ENCODE assay signal across 20 cellular contexts in the genomic region with DNA sequence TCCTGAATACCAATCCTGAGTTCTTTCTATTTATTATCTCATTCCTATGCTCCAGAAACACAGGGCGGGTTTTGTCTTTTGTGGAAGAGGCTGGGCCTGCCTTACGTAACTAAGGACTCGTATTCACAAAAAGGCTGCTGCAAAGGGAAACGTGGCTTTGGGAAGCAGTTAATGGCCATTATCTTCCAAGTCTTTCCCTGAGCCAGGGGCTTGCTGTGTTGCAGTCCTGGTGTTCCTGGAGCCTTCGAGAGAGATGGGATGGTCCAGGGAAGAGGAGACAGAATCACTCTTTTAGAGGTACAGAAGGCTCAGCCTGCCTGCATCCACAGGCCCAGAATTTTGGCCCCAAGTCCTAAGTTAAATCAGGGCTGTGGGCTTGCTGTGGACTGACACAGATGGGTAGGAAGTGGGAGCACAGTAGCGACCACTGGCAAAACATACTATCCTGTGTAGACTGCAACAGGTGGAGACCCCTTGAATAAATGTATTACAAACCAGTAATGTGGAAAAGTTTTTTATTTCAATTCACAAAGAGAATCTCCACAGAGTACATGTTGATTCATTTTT.
A peak's percentile ranks its signal among the peaks of the same experiment; 100 is the strongest.
DNase-seq lines count a peak whose midpoint lies in the region; ATAC-seq, FAIRE-seq and TF ChIP-seq lines count a peak whose summit lies in the region.
"Had no signal": no experiment of that assay in that cellular context is flagged by ENCODE, and none has a peak within 500 bp of the region (broad histone marks: within the 10 kb centered on the region; RNA-seq: fewer than 3 reads in every experiment).

No MANE protein-coding gene starts in this region.

- peaks cover 4% of the 10 kb centered on the region for H3F3A ChIP-seq in PC-3 (ENCODE audit: low read length, unreplicated experiment)

- H3K4me2 ChIP-seq in PC-3 (ENCODE audit: low read length) (peak overlapping the region; percentile 78), hepatocyte (no peak overlapping the region)

- H4K20me1 ChIP-seq in PC-3 (ENCODE audit: low read length) (no peaks in the 10 kb centered on the region), hepatocyte (ENCODE audit: insufficient read depth, poor library complexity, severe bottlenecking) (no peaks in the 10 kb centered on the region)

- H3K9me2 ChIP-seq in PC-3 (replicated peaks; ENCODE audit: low read length) (no peaks in the 10 kb centered on the region), hepatocyte (replicated peaks; ENCODE audit: insufficient read depth) (no peaks in the 10 kb centered on the region)

- H3K9me3 ChIP-seq in HEK293 (ENCODE audit: control insufficient read depth, insufficient read depth, low read depth, low read length) (no peaks in the 10 kb centered on the region), PC-3 (ENCODE audit: low read length) (no peaks in the 10 kb centered on the region), hepatocyte (ENCODE audit: low read depth) (no peaks in the 10 kb centered on the region), small intestine (ENCODE audit: control insufficient read depth, low read depth) (no peaks in the 10 kb centered on the region)

- no peak overlapping the region for H3K4me3 Mint-ChIP-seq in CD14-positive monocyte
- H3K4me3 Mint-ChIP-seq: CD4-positive, CD25-positive, alpha-beta regulatory T cell; CD8-positive, alpha-beta T cell had no signal

- FAIRE-seq in small intestine (lab: Jason Lieb, UNC): no peak
- FAIRE-seq: D721Med, GM12878, GM19239, H1 had no signal

- no peak for TF ChIP-seq CTCF in HEK293 (tag by site-specific recombination; IDR thresholded peaks at IDR 0.05)
- no peak for TF ChIP-seq CTCF in PC-3 (conservative IDR thresholded peaks at IDR 0.05; ENCODE audit: low read depth, low read length)
- TF ChIP-seq CTCF in hepatocyte (IDR thresholded peaks at IDR 0.05; ENCODE audit: poor library complexity): no peak
- TF ChIP-seq CTCF in CD14-positive monocyte (IDR thresholded peaks at IDR 0.05): no peak

- H3K36me3 ChIP-seq in HEK293 (ENCODE audit: control insufficient read depth in 2 of 2, insufficient read depth in 1 of 2, low read length in 2 of 2): no peaks in the 10 kb centered on the region
- no peaks in the 10 kb centered on the region for H3K36me3 ChIP-seq in PC-3 (ENCODE audit: low read depth, low read length)
- H3K36me3 ChIP-seq in hepatocyte (replicated peaks; ENCODE audit: insufficient read depth, low read depth): no peaks in the 10 kb centered on the region
- no peaks in the 10 kb centered on the region for H3K36me3 ChIP-seq in small intestine (ENCODE audit: control insufficient read depth in 2 of 2, insufficient read depth in 2 of 2, low read length in 2 of 2)

- 87% methylated on average over 6 of the region's 6 CpGs for WGBS in hepatocyte (ENCODE audit: low lambda C conversion rate, missing lambda C conversion rate)
- WGBS in small intestine, 3 donors: 77 to 83% (median 79%) methylated on average over 6 of the region's 6 CpGs

- peaks cover 0 to 2% (median 0%) of the 10 kb centered on the region in 3 donors for H3K27me3 Mint-ChIP-seq in CD14-positive monocyte (ENCODE audit: low read depth in 3 of 3)
- H3K27me3 Mint-ChIP-seq: CD4-positive, CD25-positive, alpha-beta regulatory T cell had no signal

- POLR2A ChIA-PET in HEK293 (lab: Yijun Ruan, JAX): no interaction called here
- POLR2A ChIA-PET in PC-3 (lab: Charles Lee; ENCODE audit: unreplicated experiment): interaction anchor here (0.5 to 0.9 kb wide), 2 partner anchors 20 to 137 kb away, joined by 3 read pairs; no protein-coding TSS in a partner anchor

- H3K4me1 Mint-ChIP-seq in CD14-positive monocyte: no peaks in the 10 kb centered on the region
- H3K4me1 Mint-ChIP-seq: CD4-positive, CD25-positive, alpha-beta regulatory T cell had no signal

- no peak overlapping the region for H3K27ac Mint-ChIP-seq in CD14-positive monocyte
- H3K27ac Mint-ChIP-seq: CD4-positive, CD25-positive, alpha-beta regulatory T cell; CD8-positive, alpha-beta T cell had no signal

- H3K9ac ChIP-seq in PC-3 (ENCODE audit: low read length): peak overlapping the region; percentile 97
- H3K9ac ChIP-seq: GM23248 had no signal

- no peaks in the 10 kb centered on the region for H3K27me3 ChIP-seq in PC-3 (ENCODE audit: low read length)
- H3K27me3 ChIP-seq in hepatocyte: no peaks in the 10 kb centered on the region
- H3K27me3 ChIP-seq in small intestine (ENCODE audit: control insufficient read depth in 2 of 2, insufficient read depth in 2 of 2, low read length in 2 of 2): no peaks in the 10 kb centered on the region

- BruUV-seq in PC-3 (replicated peaks; lab: Mats Ljungman, UMichigan): TSS peak; percentile 42

- H3K79me2 ChIP-seq in PC-3 (ENCODE audit: low read length) (no peaks in the 10 kb centered on the region), hepatocyte (no peaks in the 10 kb centered on the region)

- H3K27ac ChIP-seq in HEK293 (ENCODE audit: extremely low read depth, low read depth, low read length) (no peak overlapping the region), PC-3 (ENCODE audit: low read length) (peak overlapping the region; percentile 100), hepatocyte (peak overlapping the region; percentile 75), small intestine (ENCODE audit: low read depth in 1 of 2, low read length in 1 of 2) (no peak overlapping the region)
- H3K27ac ChIP-seq: GM23248 had no signal

- no peaks in the 10 kb centered on the region for H3K36me3 Mint-ChIP-seq in CD14-positive monocyte
- H3K36me3 Mint-ChIP-seq: CD4-positive, CD25-positive, alpha-beta regulatory T cell; CD8-positive, alpha-beta T cell had no signal

- no peaks in the 10 kb centered on the region for H3K4me1 ChIP-seq in HEK293 (ENCODE audit: control insufficient read depth, insufficient read depth, low read length)
- peaks cover 37% of the 10 kb centered on the region for H3K4me1 ChIP-seq in PC-3 (ENCODE audit: insufficient read depth, low read length)
- H3K4me1 ChIP-seq in hepatocyte (ENCODE audit: insufficient read depth): peaks cover 4% of the 10 kb centered on the region
- no peaks in the 10 kb centered on the region for H3K4me1 ChIP-seq in small intestine (ENCODE audit: control insufficient read depth in 2 of 2, insufficient read depth in 1 of 2, low read depth in 1 of 2, low read length in 1 of 2)

- CTCF ChIA-PET in HEK293 (lab: Yijun Ruan, JAX): no interaction called here
- CTCF ChIA-PET in PC-3 (lab: Charles Lee): interaction anchor here (0.6 kb wide), 1 partner anchor 54 kb away, joined by 3 read pairs; no protein-coding TSS in a partner anchor

- no peak overlapping the region for H2AFZ ChIP-seq in PC-3 (ENCODE audit: low read length)
- no peak overlapping the region for H2AFZ ChIP-seq in hepatocyte
- H2AFZ ChIP-seq: GM23248 had no signal

- H3K4me3 ChIP-seq in HEK293 (ENCODE audit: low read depth, low read length): no peak overlapping the region
- H3K4me3 ChIP-seq in PC-3 (ENCODE audit: low read length): 0 out of 2 replicates have a peak overlapping the region, but pooled peaks have one; percentile 29
- no peak overlapping the region for H3K4me3 ChIP-seq in hepatocyte
- no peak overlapping the region for H3K4me3 ChIP-seq in small intestine (ENCODE audit: low read depth in 1 of 2, low read length in 2 of 2)
- H3K4me3 ChIP-seq: GM12878, GM23248 had no signal

- peaks cover 0 to 26% (median 7%) of the 10 kb centered on the region in 7 donors for H3K9me3 Mint-ChIP-seq in CD14-positive monocyte
- H3K9me3 Mint-ChIP-seq: CD8-positive, alpha-beta T cell had no signal

- DNase-seq in PC-3 (no peak), hepatocyte (ENCODE audit: low spot score) (no peak), CD14-positive monocyte (ENCODE audit: low spot score) (no peak), small intestine (no peak), NCI-H82 (lab: John Stamatoyannopoulos, UW) (no peak)
- DNase-seq: 8988T; C1 segment of cervical spinal cord; CD4-positive, CD25-positive, alpha-beta regulatory T cell; CD8-positive, alpha-beta T cell; DMS 273 treated with DMSO at 0.1 percent for 48 hours; DMS79; GDM1; H7; HCEC 1CT had no signal

- ATAC-seq in PC-3: peak; percentile 6
- ATAC-seq: CD8-positive, alpha-beta T cell; GM12878 had no signal

- intact Hi-C loops in PC-3 (cut with micrococcal nuclease): loop anchor here (1.0 to 10.0 kb wide), 3 partner anchors 23 to 51 kb away; no protein-coding TSS in a partner anchor
- intact Hi-C loops in CD14-positive monocyte (cut with micrococcal nuclease): no loop called here

TF ChIP-seq in HEK293, 187 proteins besides CTCF, POLR2A, EP300 and RAD21:
- TF ChIP-seq, protein P1, sequence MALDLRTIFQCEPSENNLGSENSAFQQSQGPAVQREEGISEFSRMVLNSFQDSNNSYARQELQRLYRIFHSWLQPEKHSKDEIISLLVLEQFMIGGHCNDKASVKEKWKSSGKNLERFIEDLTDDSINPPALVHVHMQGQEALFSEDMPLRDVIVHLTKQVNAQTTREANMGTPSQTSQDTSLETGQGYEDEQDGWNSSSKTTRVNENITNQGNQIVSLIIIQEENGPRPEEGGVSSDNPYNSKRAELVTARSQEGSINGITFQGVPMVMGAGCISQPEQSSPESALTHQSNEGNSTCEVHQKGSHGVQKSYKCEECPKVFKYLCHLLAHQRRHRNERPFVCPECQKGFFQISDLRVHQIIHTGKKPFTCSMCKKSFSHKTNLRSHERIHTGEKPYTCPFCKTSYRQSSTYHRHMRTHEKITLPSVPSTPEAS (tag by site-specific recombination; IDR thresholded peaks at IDR 0.05): no peak
- TF ChIP-seq SCRT2 (tag by site-specific recombination; IDR thresholded peaks at IDR 0.05): 0 out of 2 replicates have a peak, but pooled peaks have one; percentile 10
TF ChIP-seq in HEK293: peak in this region for 1.

Comparison
In these comparisons a context has a peak if more than half of its experiments do, and no peak if none do; other contexts are left out.
1. H3K27ac ChIP-seq: peak in PC-3 (single experiment) and hepatocyte (single experiment); none in HEK293 (single experiment) and small intestine (0 of 2).